Comparison of ENCODE assay signal across 22 cellular contexts in genomic region chr7:101405474-101406067, GRCh38. TPM values are rescaled to one million over a fixed set of nuclear protein-coding genes. Genes with fewer than 3 reads are reported as not detected.
"Had no signal": no experiment of that assay in that cellular context is flagged by ENCODE, and none has a peak within 500 bp of the region (broad histone marks: within the 10 kb centered on the region; RNA-seq: fewer than 3 reads in every experiment).

No MANE protein-coding gene starts in this region.

- H3K27me3 ChIP-seq: pancreas had no signal

- H3K27me3 Mint-ChIP-seq: progenitor cell of endocrine pancreas had no signal

- H3K36me3 ChIP-seq: esophagus squamous epithelium, left ventricle myocardium inferior, lower lobe of right lung, pancreas, stomach, thoracic aorta, transverse colon had no signal

- H3K4me3 Mint-ChIP-seq: effector memory CD8-positive, alpha-beta T cell; immature natural killer cell; naive thymus-derived CD4-positive, alpha-beta T cell had no signal

- H3K4me1 ChIP-seq: left ventricle myocardium inferior, lower lobe of right lung, pancreas, transverse colon had no signal

- H3K4me3 ChIP-seq: esophagus squamous epithelium, left ventricle myocardium inferior, lower lobe of right lung, pancreas, stomach, thoracic aorta, transverse colon had no signal

- H3K27ac ChIP-seq: esophagus squamous epithelium, left ventricle myocardium inferior, lower lobe of right lung, pancreas, stomach, thoracic aorta, transverse colon had no signal

- ATAC-seq: effector memory CD8-positive, alpha-beta T cell; left cardiac atrium; lower lobe of right lung; naive thymus-derived CD4-positive, alpha-beta T cell; pancreas; right cardiac atrium had no signal

- FAIRE-seq: keratinocyte, pancreas, small intestine had no signal

- H3K9me3 ChIP-seq: pancreas had no signal

- H3K27ac Mint-ChIP-seq: effector memory CD8-positive, alpha-beta T cell; immature natural killer cell; progenitor cell of endocrine pancreas had no signal

- DNase-seq: effector memory CD8-positive, alpha-beta T cell; esophagus squamous epithelium; foreskin fibroblast; immature natural killer cell; left cardiac atrium; left ventricle myocardium inferior; lower lobe of right lung; mesenchymal stem cell; naive thymus-derived CD4-positive, alpha-beta T cell; occipital lobe; pancreas; right cardiac atrium; small intestine; stimulated activated CD4-positive, alpha-beta T cell treated with anti-CD3 and anti-CD28 coated beads, Interleukin-12 subunit alpha, Interleukin-12 subunit beta, amount 100 ng/mL, for 4 hours; stimulated activated naive CD4-positive, alpha-beta T cell; stomach; substantia nigra; transverse colon had no signal

RNA-seq across cellular contexts. Expression of gene COL26A1, which starts 42.9 kb away (rescaled TPM):
- total RNA-seq: epithelial cell of proximal tubule, esophagus squamous epithelium, left cardiac atrium, left ventricle myocardium inferior, transverse colon had no signal
- polyA plus RNA-seq: immature natural killer cell; keratinocyte; naive thymus-derived CD4-positive, alpha-beta T cell had no signal
